Comparison of ENCODE assay signal across 8 cellular contexts in the genomic region with DNA sequence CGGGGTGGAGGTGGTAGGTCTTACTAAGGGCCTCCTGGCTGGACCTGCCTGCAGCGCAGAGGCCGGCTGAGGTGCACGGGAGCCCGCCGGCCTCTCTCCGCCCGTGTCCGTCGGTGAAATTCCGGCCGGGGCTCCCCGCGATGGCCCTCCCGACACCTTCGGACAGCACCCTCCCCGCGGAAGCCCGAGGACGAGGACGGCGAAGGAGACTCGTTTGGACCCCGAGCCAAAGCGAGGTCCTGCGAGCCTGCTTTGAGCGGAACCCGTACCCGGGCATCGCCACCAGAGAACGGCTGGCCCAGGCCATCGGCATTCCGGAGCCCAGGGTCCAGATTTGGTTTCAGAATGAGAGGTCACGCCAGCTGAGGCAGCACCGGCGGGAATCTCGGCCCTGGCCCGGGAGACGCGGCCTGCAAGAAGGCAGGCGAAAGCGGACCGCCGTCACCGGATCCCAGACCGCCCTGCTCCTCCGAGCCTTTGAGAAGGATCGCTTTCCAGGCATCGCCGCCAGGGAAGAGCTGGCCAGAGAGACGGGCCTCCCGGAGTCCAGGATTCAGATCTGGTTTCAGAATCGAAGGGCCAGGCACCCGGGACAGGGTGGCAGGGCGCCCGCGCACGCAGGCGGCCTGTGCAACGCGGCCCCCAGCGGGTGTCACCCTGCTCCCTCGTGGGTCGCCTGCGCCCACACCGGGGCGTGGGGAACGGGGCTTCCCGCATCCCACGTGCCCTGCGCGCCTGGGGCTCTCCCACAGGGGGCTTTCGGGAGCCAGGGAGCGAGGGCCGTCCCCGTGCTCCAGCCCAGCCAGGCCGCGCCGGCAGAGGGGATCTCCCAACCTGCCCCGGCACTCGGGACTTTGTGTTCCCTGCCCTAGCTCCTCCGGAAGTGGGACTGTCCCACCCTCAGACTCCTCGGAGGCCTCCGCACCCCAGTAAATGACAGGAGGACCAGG. TPM values are rescaled to one million over a fixed set of nuclear protein-coding genes. Genes with fewer than 3 reads are reported as not detected.
DNase-seq lines count a peak whose midpoint lies in the region; ATAC-seq and TF ChIP-seq lines count a peak whose summit lies in the region.
"Not testable (repeated sequence)": the region's sequence is repeated elsewhere in the genome, so short reads cannot be mapped to it uniquely, and the experiment has no call there.

No MANE protein-coding gene starts in this region.

- DNase-seq in MG63 (peak; percentile 52), body of pancreas (peak; percentile 57 to 71 (median 66)), cardiac septum (ENCODE audit: low spot score) (peak; percentile 95), naive B cell (peak; percentile 24), aorta (peak; percentile 94 to 97)
- peak; percentile 33 to 41 for DNase-seq in activated CD8-positive, alpha-beta memory T cell treated with anti-CD3 and anti-CD28 coated beads for 4 hours (ENCODE audit: low read depth in 2 of 2)
- peak; percentile 39 to 58 for DNase-seq in stimulated activated CD4-positive, alpha-beta T cell treated with anti-CD3 and anti-CD28 coated beads, Interleukin-2, amount 100 ng/mL, for 24 hours

- H3K27ac Mint-ChIP-seq in naive B cell, result not testable (repeated sequence)

- H3K4me1 Mint-ChIP-seq in naive B cell, result peaks cover 14 to 32% (median 20%) of the 10 kb centered on the region in 3 donors

- intact Hi-C loops in body of pancreas (cut with DNase I); cardiac septum (cut with DNase I); aorta (cut with DNase I): not testable (repeated sequence)

- H3K4me3 Mint-ChIP-seq in naive B cell, result peak overlapping the region in 4 of 8 donors; percentile 22 to 81 (median 58)

- not testable (repeated sequence) for H3K36me3 ChIP-seq in MG63; body of pancreas (replicated peaks in 1 of 2; ENCODE audit: insufficient read depth in 1 of 2, low read depth in 2 of 2); aorta (ENCODE audit: control insufficient read depth in 1 of 2, insufficient read depth in 2 of 2, low read length in 1 of 2)

- peaks cover 5 to 56% of the 10 kb centered on the region in 2 donors for H3K36me3 Mint-ChIP-seq in naive B cell

- peaks cover 40 to 63% (median 49%) of the 10 kb centered on the region in 3 donors for H3K27me3 Mint-ChIP-seq in naive B cell

- ATAC-seq in GM21515 (IDR thresholded peaks at IDR 0.05; ENCODE audit: unreplicated experiment) (peak; percentile 55), body of pancreas (peak; percentile 54), naive B cell (ENCODE audit: low read depth in 2 of 2) (peak; percentile 25 to 32), aorta (ENCODE audit: low FRiP score) (peak; percentile 95)

- not testable (repeated sequence) for TF ChIP-seq POLR2A in body of pancreas (IDR thresholded peaks at IDR 0.05)

- H3K4me3 ChIP-seq in MG63; aorta (ENCODE audit: low read length in 2 of 2): not testable (repeated sequence)
- peak overlapping the region; percentile 32 to 47 for H3K4me3 ChIP-seq in body of pancreas

- not testable (repeated sequence) for TF ChIP-seq CTCF in body of pancreas (IDR thresholded peaks at IDR 0.05)

- H3K9me3 ChIP-seq in MG63; body of pancreas; aorta (ENCODE audit: control insufficient read depth, low read length): not testable (repeated sequence)

- not testable (repeated sequence) for H3K27me3 ChIP-seq in MG63; body of pancreas; aorta (ENCODE audit: control insufficient read depth in 1 of 2, insufficient read depth in 2 of 2, low read length in 1 of 2)

- H3K4me1 ChIP-seq in body of pancreas, result peaks cover 28% of the 10 kb centered on the region
- not testable (repeated sequence) for H3K4me1 ChIP-seq in aorta (ENCODE audit: control insufficient read depth in 1 of 2, insufficient read depth in 2 of 2, low read length in 2 of 2)

- peak overlapping the region in 2 of 4 donors; percentile 21 to 25 for H3K27ac ChIP-seq in body of pancreas
- H3K27ac ChIP-seq in aorta (ENCODE audit: low read depth in 1 of 2, low read length in 2 of 2), result not testable (repeated sequence)

- 41 to 52% methylated on average over 82 to 84 of the region's 84 CpGs for WGBS in body of pancreas, 2 donors
- 46 to 52% methylated on average over 82 to 84 of the region's 84 CpGs for WGBS in aorta, 2 donors

- H3K9me3 Mint-ChIP-seq in naive B cell, result peaks cover 19 to 69% (median 44%) of the 10 kb centered on the region in 7 donors

RNA-seq across cellular contexts. Expression of a gene that starts 4.9 kb away (rescaled TPM):
- not detected in 2 replicates for total RNA-seq in MG63 (2014; rRNA removed; shearing (Covaris generic); ENCODE audit: low replicate concordance)
- total RNA-seq in body of pancreas (not detected), cardiac septum (not detected), aorta (not detected)
- polyA plus RNA-seq in naive B cell (ENCODE audit: low read depth in 6 of 6) (not detected), aorta (not detected)

Comparison
In these comparisons a context has a peak if more than half of its experiments do, and no peak if none do; other contexts are left out.
1. ATAC-seq: peak in every context shown above with its lines; median percentile 95 in aorta; 55 in GM21515; 54 in body of pancreas; 28 in naive B cell.
2. DNase-seq: peak in every context shown above with its lines; median percentile 96 in aorta; 95 in cardiac septum; 66 in body of pancreas; 52 in MG63; 48 in stimulated activated CD4-positive, alpha-beta T cell treated with anti-CD3 and anti-CD28 coated beads, Interleukin-2, amount 100 ng/mL, for 24 hours; 37 in activated CD8-positive, alpha-beta memory T cell treated with anti-CD3 and anti-CD28 coated beads for 4 hours; 24 in naive B cell.